In genomic region chr6:20686142-20686541, GRCh38 we compare ENCODE assay signal across 21 cellular contexts.
DNase-seq lines count a peak whose midpoint lies in the region; ATAC-seq and TF ChIP-seq lines count a peak whose summit lies in the region.
"Had no signal": no experiment of that assay in that cellular context is flagged by ENCODE, and none has a peak within 500 bp of the region (broad histone marks: within the 10 kb centered on the region; RNA-seq: fewer than 3 reads in every experiment).

No MANE protein-coding gene starts in this region.

- no peak overlapping the region for H3K4me3 ChIP-seq in brain microvascular endothelial cell (ENCODE audit: low read depth, low read length)
- H3K4me3 ChIP-seq: esophagus squamous epithelium, pancreas, SJCRH30 had no signal

- H3K36me3 ChIP-seq in brain microvascular endothelial cell (replicated peaks) = no peaks in the 10 kb centered on the region
- H3K36me3 ChIP-seq: esophagus squamous epithelium, pancreas, SJCRH30 had no signal

- in situ Hi-C loops in brain microvascular endothelial cell (cut with HindIII; ENCODE audit: low pct_ligation_motif_present, low sequenced_read_pairs) = no loop called here

- DNase-seq in COR-L47 (lab: John Stamatoyannopoulos, UW) (peak; percentile 88), NCI-H1105 (lab: John Stamatoyannopoulos, UW) (peak; percentile 90), NCI-H524 (lab: John Stamatoyannopoulos, UW) (peak; percentile 94 to 97), brain microvascular endothelial cell (no peak), erythroblast (lab: John Stamatoyannopoulos, UW) (no peak), superior temporal gyrus (ENCODE audit: extremely low spot score) (no peak), sciatic nerve (ENCODE audit: low spot score) (no peak), hepatic stellate cell (ENCODE audit: low spot score) (no peak)
- DNase-seq: activated CD4-positive, alpha-beta T cell treated with anti-CD3 and anti-CD28 coated beads, Interleukin-2, amount 50 U/mL, for 1 hour; activated T-cell treated with anti-CD3 and anti-CD28 coated beads, Interleukin-2, amount 50 U/mL, for 1 hour; CD4-positive, CD25-positive, alpha-beta regulatory T cell; esophagus squamous epithelium; HCEC 1CT; left colon; NCI-H1092; pancreas; SJCRH30; small intestine; T-helper 9 cell; trophoblast cell had no signal

- no peaks in the 10 kb centered on the region for H3K27me3 ChIP-seq in brain microvascular endothelial cell (replicated peaks)
- H3K27me3 ChIP-seq: esophagus squamous epithelium, pancreas, SJCRH30 had no signal

- intact Hi-C loops in sciatic nerve (cut with DNase I) = no loop called here

- ATAC-seq in sciatic nerve = no peak
- ATAC-seq: left colon; pancreas; stimulated activated memory B cell treated with anti-CD40 and anti-IgM and Interleukin-4, amounts not matched to agents 10 μg/mL and 1 μg/mL and 100 μg/mL, for 72 hours had no signal

- no peak for TF ChIP-seq POLR2A in erythroblast (IDR thresholded peaks at IDR 0.05; ENCODE audit: low read length)

- peak; percentile 8 for TF ChIP-seq CTCF in brain microvascular endothelial cell (IDR thresholded peaks at IDR 0.05; ENCODE audit: low read depth, low read length, missing control alignments)

- H3K27ac ChIP-seq in brain microvascular endothelial cell = no peak overlapping the region
- H3K27ac ChIP-seq: esophagus squamous epithelium, pancreas, SJCRH30 had no signal

Comparison
In these comparisons a context has a peak if more than half of its experiments do, and no peak if none do; other contexts are left out.
1. DNase-seq: peak in COR-L47 (single experiment), NCI-H1105 (single experiment) and NCI-H524 (2 of 2); none in brain microvascular endothelial cell (single experiment), erythroblast (0 of 2), superior temporal gyrus (single experiment), sciatic nerve (single experiment) and hepatic stellate cell (single experiment).